In the genomic region with DNA sequence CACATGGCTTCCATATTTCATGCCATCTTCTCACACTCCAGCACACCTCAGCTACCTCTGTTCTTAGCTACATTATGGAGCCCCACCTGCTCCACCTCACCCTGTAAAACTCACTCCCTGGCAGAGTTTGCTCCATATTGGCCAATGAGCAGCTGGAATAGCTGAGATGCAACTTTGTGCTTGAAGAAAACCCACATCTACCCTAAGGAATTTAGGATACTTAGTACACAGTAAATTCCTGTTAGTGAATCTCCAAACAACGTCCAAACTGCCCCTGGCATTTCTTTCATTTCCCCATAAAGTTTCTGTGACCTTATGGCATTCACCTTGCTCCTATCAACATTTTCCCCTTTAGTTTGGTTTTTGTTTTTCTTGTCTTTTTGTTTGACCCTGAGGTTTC, we compare ENCODE assay signal across 1 cellular context.
TF ChIP-seq lines count a peak whose summit lies in the region.

No MANE protein-coding gene starts in this region.

TF ChIP-seq in K562, 482 proteins besides CTCF, POLR2A, EP300 and RAD21:
- TF ChIP-seq ZNF507 (tag; conservative IDR thresholded peaks at IDR 0.05) (no peak), ZNF717 (CRISPR knock-in tag; IDR thresholded peaks at IDR 0.05) (no peak), HSF4 (CRISPR knock-in tag; IDR thresholded peaks at IDR 0.05; ENCODE audit: borderline replicate concordance) (no peak), CBFB (CRISPR knock-in tag; IDR thresholded peaks at IDR 0.05) (no peak), RBM25 (IDR thresholded peaks at IDR 0.05; ENCODE audit: low read depth, low read length, severe bottlenecking) (no peak), ZNF764 (CRISPR knock-in tag; IDR thresholded peaks at IDR 0.05; ENCODE audit: low read depth) (no peak), GABPA (tag; conservative IDR thresholded peaks at IDR 0.05; ENCODE audit: low read depth) (no peak), SP1 (CRISPR knock-in tag; IDR thresholded peaks at IDR 0.05) (no peak), SAFB2 (IDR thresholded peaks at IDR 0.05; ENCODE audit: borderline replicate concordance, low read depth, low read length, severe bottlenecking) (no peak), ZSCAN29 (IDR thresholded peaks at IDR 0.05) (no peak), KLF10 (CRISPR knock-in tag; IDR thresholded peaks at IDR 0.05) (no peak), MTA1 (IDR thresholded peaks at IDR 0.05; ENCODE audit: borderline replicate concordance) (no peak), PTBP1 (IDR thresholded peaks at IDR 0.05; ENCODE audit: low read depth, low read length) (no peak)
- TF ChIP-seq, protein P1, sequence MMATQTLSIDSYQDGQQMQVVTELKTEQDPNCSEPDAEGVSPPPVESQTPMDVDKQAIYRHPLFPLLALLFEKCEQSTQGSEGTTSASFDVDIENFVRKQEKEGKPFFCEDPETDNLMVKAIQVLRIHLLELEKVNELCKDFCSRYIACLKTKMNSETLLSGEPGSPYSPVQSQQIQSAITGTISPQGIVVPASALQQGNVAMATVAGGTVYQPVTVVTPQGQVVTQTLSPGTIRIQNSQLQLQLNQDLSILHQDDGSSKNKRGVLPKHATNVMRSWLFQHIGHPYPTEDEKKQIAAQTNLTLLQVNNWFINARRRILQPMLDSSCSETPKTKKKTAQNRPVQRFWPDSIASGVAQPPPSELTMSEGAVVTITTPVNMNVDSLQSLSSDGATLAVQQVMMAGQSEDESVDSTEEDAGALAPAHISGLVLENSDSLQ (IDR thresholded peaks at IDR 0.05): no peak
- TF ChIP-seq, protein P2, sequence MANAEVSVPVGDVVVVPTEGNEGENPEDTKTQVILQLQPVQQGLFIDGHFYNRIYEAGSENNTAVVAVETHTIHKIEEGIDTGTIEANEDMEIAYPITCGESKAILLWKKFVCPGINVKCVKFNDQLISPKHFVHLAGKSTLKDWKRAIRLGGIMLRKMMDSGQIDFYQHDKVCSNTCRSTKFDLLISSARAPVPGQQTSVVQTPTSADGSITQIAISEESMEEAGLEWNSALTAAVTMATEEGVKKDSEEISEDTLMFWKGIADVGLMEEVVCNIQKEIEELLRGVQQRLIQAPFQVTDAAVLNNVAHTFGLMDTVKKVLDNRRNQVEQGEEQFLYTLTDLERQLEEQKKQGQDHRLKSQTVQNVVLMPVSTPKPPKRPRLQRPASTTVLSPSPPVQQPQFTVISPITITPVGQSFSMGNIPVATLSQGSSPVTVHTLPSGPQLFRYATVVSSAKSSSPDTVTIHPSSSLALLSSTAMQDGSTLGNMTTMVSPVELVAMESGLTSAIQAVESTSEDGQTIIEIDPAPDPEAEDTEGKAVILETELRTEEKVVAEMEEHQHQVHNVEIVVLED (CRISPR knock-in tag; IDR thresholded peaks at IDR 0.05): no peak
- TF ChIP-seq, protein P3, sequence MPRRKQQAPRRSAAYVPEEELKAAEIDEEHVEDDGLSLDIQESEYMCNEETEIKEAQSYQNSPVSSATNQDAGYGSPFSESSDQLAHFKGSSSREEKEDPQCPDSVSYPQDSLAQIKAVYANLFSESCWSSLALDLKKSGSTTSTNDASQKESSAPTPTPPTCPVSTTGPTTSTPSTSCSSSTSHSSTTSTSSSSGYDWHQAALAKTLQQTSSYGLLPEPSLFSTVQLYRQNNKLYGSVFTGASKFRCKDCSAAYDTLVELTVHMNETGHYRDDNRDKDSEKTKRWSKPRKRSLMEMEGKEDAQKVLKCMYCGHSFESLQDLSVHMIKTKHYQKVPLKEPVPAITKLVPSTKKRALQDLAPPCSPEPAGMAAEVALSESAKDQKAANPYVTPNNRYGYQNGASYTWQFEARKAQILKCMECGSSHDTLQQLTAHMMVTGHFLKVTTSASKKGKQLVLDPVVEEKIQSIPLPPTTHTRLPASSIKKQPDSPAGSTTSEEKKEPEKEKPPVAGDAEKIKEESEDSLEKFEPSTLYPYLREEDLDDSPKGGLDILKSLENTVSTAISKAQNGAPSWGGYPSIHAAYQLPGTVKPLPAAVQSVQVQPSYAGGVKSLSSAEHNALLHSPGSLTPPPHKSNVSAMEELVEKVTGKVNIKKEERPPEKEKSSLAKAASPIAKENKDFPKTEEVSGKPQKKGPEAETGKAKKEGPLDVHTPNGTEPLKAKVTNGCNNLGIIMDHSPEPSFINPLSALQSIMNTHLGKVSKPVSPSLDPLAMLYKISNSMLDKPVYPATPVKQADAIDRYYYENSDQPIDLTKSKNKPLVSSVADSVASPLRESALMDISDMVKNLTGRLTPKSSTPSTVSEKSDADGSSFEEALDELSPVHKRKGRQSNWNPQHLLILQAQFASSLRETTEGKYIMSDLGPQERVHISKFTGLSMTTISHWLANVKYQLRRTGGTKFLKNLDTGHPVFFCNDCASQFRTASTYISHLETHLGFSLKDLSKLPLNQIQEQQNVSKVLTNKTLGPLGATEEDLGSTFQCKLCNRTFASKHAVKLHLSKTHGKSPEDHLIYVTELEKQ (CRISPR knock-in tag; IDR thresholded peaks at IDR 0.05): no peak
